25 cellular contexts compared by ENCODE assay signal in the genomic region with DNA sequence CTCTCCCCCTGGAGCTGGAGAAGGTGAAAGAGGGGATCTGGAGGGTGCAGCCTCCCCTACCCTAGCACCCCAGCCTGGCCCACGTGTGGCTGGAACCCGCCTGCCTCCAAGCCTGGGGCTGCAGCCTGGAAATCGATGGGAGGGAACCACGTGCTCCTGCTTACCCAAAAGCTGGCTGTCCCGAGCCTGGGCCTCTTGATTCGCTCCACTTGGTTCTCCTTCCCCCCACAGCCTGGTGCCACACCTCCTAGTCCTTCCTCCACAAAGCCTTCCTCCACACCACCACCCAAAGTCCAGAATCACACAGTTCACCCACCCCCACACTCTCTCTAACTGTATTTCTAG.
"Had no signal": no experiment of that assay in that cellular context is flagged by ENCODE, and none has a peak within 500 bp of the region (broad histone marks: within the 10 kb centered on the region; RNA-seq: fewer than 3 reads in every experiment).

No MANE protein-coding gene starts in this region.

- H3K27me3 Mint-ChIP-seq: activated CD4-positive, alpha-beta T cell treated with anti-CD3 and anti-CD28 coated beads, Interleukin-2, amount 10 ng/mL, durations not matched to agents 24 days and 14 days; activated T-helper 17 cell treated with anti-CD3 and anti-CD28 coated beads, Interleukin-2, amount 50 U/mL, for 72 hours had no signal

- H3K36me3 ChIP-seq: left ventricle myocardium inferior, stomach, tibial artery had no signal

- H3K36me3 Mint-ChIP-seq: activated CD4-positive, alpha-beta memory T cell treated with anti-CD3 and anti-CD28 coated beads for 36 hours; stimulated activated naive B cell treated with anti-CD40 and anti-IgM and Interleukin-4, amounts not matched to agents 10 μg/mL and 1 μg/mL and 100 μg/mL, for 72 hours had no signal

- H3K27ac Mint-ChIP-seq: activated CD4-positive, alpha-beta memory T cell treated with anti-CD3 and anti-CD28 coated beads for 36 hours; activated CD4-positive, alpha-beta T cell treated with anti-CD3 and anti-CD28 coated beads, Interleukin-2, amount 10 ng/mL, durations not matched to agents 24 days and 14 days; activated T-helper 17 cell treated with anti-CD3 and anti-CD28 coated beads, Interleukin-2, amount 50 U/mL, for 72 hours; nephron progenitor cell; stimulated activated naive B cell treated with anti-CD40 and anti-IgM and Interleukin-4, amounts not matched to agents 10 μg/mL and 1 μg/mL and 100 μg/mL, for 72 hours had no signal

- DNase-seq: activated CD4-positive, alpha-beta memory T cell treated with anti-CD3 and anti-CD28 coated beads for 36 hours; activated CD4-positive, alpha-beta T cell treated with anti-CD3 and anti-CD28 coated beads, Interleukin-2, amount 10 ng/mL, durations not matched to agents 24 days and 14 days; activated CD4-positive, CD25-positive, alpha-beta regulatory T cell treated with anti-CD3 and anti-CD28 coated beads, Interleukin-2, amount 50 U/mL, for 72 hours; activated gamma-delta T cell treated with Interleukin-2 at 50 U/mL for 16 hours; activated naive CD4-positive, alpha-beta T cell treated with anti-CD3 and anti-CD28 coated beads, Interleukin-2, amount 50 U/mL, for 16 hours; activated T-cell treated with anti-CD3 and anti-CD28 coated beads, Interleukin-2, amount 50 U/mL, for 4 hours; anterior cingulate cortex; cerebellar nuclear complex; dorsolateral prefrontal cortex; effector memory CD4-positive, alpha-beta T cell; left ventricle myocardium inferior; mucosa of descending colon; nephron progenitor cell; occipital lobe; psoas muscle; stimulated activated CD4-positive, alpha-beta T cell treated with anti-CD3 and anti-CD28 coated beads, Interleukin-15, amount 100 ng/mL, for 24 hours; stimulated activated CD4-positive, alpha-beta T cell treated with anti-CD3 and anti-CD28 coated beads, Interleukin-2, amount 100 ng/mL, for 24 hours; stimulated activated naive B cell treated with anti-CD40 and anti-IgM and Interleukin-4, amounts not matched to agents 10 μg/mL and 1 μg/mL and 100 μg/mL, for 72 hours; stomach; T-helper 9 cell; tibial artery had no signal

- H3K9me3 Mint-ChIP-seq: activated CD4-positive, alpha-beta memory T cell treated with anti-CD3 and anti-CD28 coated beads for 36 hours; activated CD4-positive, alpha-beta T cell treated with anti-CD3 and anti-CD28 coated beads, Interleukin-2, amount 10 ng/mL, durations not matched to agents 24 days and 14 days; activated T-cell treated with anti-CD3 and anti-CD28 coated beads, Interleukin-2, amount 50 U/mL, for 4 hours; activated T-helper 17 cell treated with anti-CD3 and anti-CD28 coated beads, Interleukin-2, amount 50 U/mL, for 72 hours; nephron progenitor cell; stimulated activated naive B cell treated with anti-CD40 and anti-IgM and Interleukin-4, amounts not matched to agents 10 μg/mL and 1 μg/mL and 100 μg/mL, for 72 hours had no signal

- H3K9me3 ChIP-seq: left ventricle myocardium inferior, mucosa of descending colon, psoas muscle, stomach, tibial artery had no signal

- H2AFZ ChIP-seq: parathyroid adenoma had no signal

- H3K27me3 ChIP-seq: dorsolateral prefrontal cortex had no signal

- H3K27ac ChIP-seq: coronary artery, dorsolateral prefrontal cortex, left ventricle myocardium inferior, parathyroid adenoma, psoas muscle, stomach, tibial artery had no signal

- H3K9ac ChIP-seq: parathyroid adenoma had no signal

- H3K4me3 Mint-ChIP-seq: activated CD4-positive, alpha-beta memory T cell treated with anti-CD3 and anti-CD28 coated beads for 36 hours; activated CD4-positive, alpha-beta T cell treated with anti-CD3 and anti-CD28 coated beads, Interleukin-2, amount 10 ng/mL, durations not matched to agents 24 days and 14 days; activated T-cell treated with anti-CD3 and anti-CD28 coated beads, Interleukin-2, amount 50 U/mL, for 4 hours; activated T-helper 17 cell treated with anti-CD3 and anti-CD28 coated beads, Interleukin-2, amount 50 U/mL, for 72 hours; nephron progenitor cell; stimulated activated naive B cell treated with anti-CD40 and anti-IgM and Interleukin-4, amounts not matched to agents 10 μg/mL and 1 μg/mL and 100 μg/mL, for 72 hours had no signal

- H3K4me3 ChIP-seq: coronary artery, dorsolateral prefrontal cortex, left ventricle myocardium inferior, lung, mucosa of descending colon, psoas muscle, stomach, tibial artery had no signal

- H3K4me1 ChIP-seq: parathyroid adenoma, psoas muscle, tibial artery had no signal
